ENCODE assay signal across 14 cellular contexts in genomic region chr5:74199436-74200210, GRCh38.
DNase-seq lines count a peak whose midpoint lies in the region; ATAC-seq and TF ChIP-seq lines count a peak whose summit lies in the region.
"Had no signal": no experiment of that assay in that cellular context is flagged by ENCODE, and none has a peak within 500 bp of the region (broad histone marks: within the 10 kb centered on the region; RNA-seq: fewer than 3 reads in every experiment).

No MANE protein-coding gene starts in this region.

- ATAC-seq in activated T-cell treated with anti-CD3 and anti-CD28 coated beads, Interleukin-2, amount 50 U/mL, for 72 hours (replicated peaks in 1 of 2) = no peak
- no peak for ATAC-seq in GM18868 (IDR thresholded peaks at IDR 0.05; ENCODE audit: unreplicated experiment)
- ATAC-seq: CD8-positive, alpha-beta T cell; GM23338; left lobe of liver had no signal

- peak overlapping the region; percentile 1 for H3K9ac ChIP-seq in Loucy (ENCODE audit: low read depth, low read length, poor library complexity, severe bottlenecking)
- H3K9ac ChIP-seq in neural progenitor cell = no peak overlapping the region

- peaks cover 12% of the 10 kb centered on the region for H3K27me3 Mint-ChIP-seq in neural progenitor cell (ENCODE audit: insufficient read depth, low read depth)
- H3K27me3 Mint-ChIP-seq in activated T-cell treated with anti-CD3 and anti-CD28 coated beads, Interleukin-2, amount 50 U/mL, for 72 hours (ENCODE audit: low read depth) = peaks cover 28% of the 10 kb centered on the region

- H3K4me3 ChIP-seq in Loucy (ENCODE audit: low read length, poor library complexity, severe bottlenecking) (no peak overlapping the region), neural progenitor cell (no peak overlapping the region)
- H3K4me3 ChIP-seq: GM23338, thyroid gland had no signal

- H3K9me3 Mint-ChIP-seq in neural progenitor cell = peaks cover 6% of the 10 kb centered on the region
- H3K9me3 Mint-ChIP-seq in activated T-cell treated with anti-CD3 and anti-CD28 coated beads, Interleukin-2, amount 50 U/mL, for 72 hours = peaks cover 0 to 4% of the 10 kb centered on the region in 2 donors
- H3K9me3 Mint-ChIP-seq: activated T-cell treated with anti-CD3 and anti-CD28 coated beads, Interleukin-2, amount 50 U/mL, for 4 hours; CD8-positive, alpha-beta T cell; GM23338 had no signal

- H3K4me1 ChIP-seq in Loucy (ENCODE audit: insufficient read depth, low read length, poor library complexity, severe bottlenecking) (peaks cover 36% of the 10 kb centered on the region), neural progenitor cell (peaks cover 9% of the 10 kb centered on the region)

- DNase-seq in ELR (ENCODE audit: low read depth) = peak; percentile 80
- DNase-seq in dedifferentiated amniotic fluid mesenchymal stem cell (ENCODE audit: extremely low spot score) = peak; percentile 83
- DNase-seq in neural progenitor cell (ENCODE audit: low spot score) = no peak
- no peak for DNase-seq in activated T-cell treated with anti-CD3 and anti-CD28 coated beads, Interleukin-2, amount 50 U/mL, for 72 hours
- no peak for DNase-seq in DMS79 treated with DMSO at 0.1 percent for 48 hours (lab: John Stamatoyannopoulos, UW)
- DNase-seq: activated naive CD8-positive, alpha-beta T cell treated with anti-CD3 and anti-CD28 coated beads, Interleukin-2, amount 10 ng/mL, durations not matched to agents 7 days and 5 days; activated T-cell treated with anti-CD3 and anti-CD28 coated beads, Interleukin-2, amount 50 U/mL, for 4 hours; CD8-positive, alpha-beta T cell; cerebellar nuclear complex; thyroid gland had no signal

- H3K27ac ChIP-seq in neural progenitor cell = no peak overlapping the region
- H3K27ac ChIP-seq: thyroid gland had no signal

- H3K9me2 ChIP-seq in Loucy (replicated peaks; ENCODE audit: low read depth, low read length) = no peaks in the 10 kb centered on the region

- H3K4me1 Mint-ChIP-seq in neural progenitor cell = peaks cover 23% of the 10 kb centered on the region
- H3K4me1 Mint-ChIP-seq in activated T-cell treated with anti-CD3 and anti-CD28 coated beads, Interleukin-2, amount 50 U/mL, for 72 hours (ENCODE audit: low read depth) = peaks cover 23% of the 10 kb centered on the region
- H3K4me1 Mint-ChIP-seq: GM23338 had no signal

- H3K4me3 Mint-ChIP-seq in neural progenitor cell = peak overlapping the region; percentile 18
- no peak overlapping the region for H3K4me3 Mint-ChIP-seq in activated T-cell treated with anti-CD3 and anti-CD28 coated beads, Interleukin-2, amount 50 U/mL, for 72 hours
- H3K4me3 Mint-ChIP-seq: activated naive CD8-positive, alpha-beta T cell treated with anti-CD3 and anti-CD28 coated beads, Interleukin-2, amount 10 ng/mL, durations not matched to agents 7 days and 5 days; activated T-cell treated with anti-CD3 and anti-CD28 coated beads, Interleukin-2, amount 50 U/mL, for 4 hours; CD8-positive, alpha-beta T cell; GM23338 had no signal

- H4K20me1 ChIP-seq in Loucy (ENCODE audit: insufficient read depth, low read length, poor library complexity, severe bottlenecking) (no peaks in the 10 kb centered on the region), neural progenitor cell (ENCODE audit: low read depth) (no peaks in the 10 kb centered on the region)

- H3F3A ChIP-seq in Loucy (ENCODE audit: low read depth) (no peaks in the 10 kb centered on the region), neural progenitor cell (ENCODE audit: low read depth) (no peaks in the 10 kb centered on the region)

- H2AFZ ChIP-seq in Loucy (ENCODE audit: low read length) = peak overlapping the region; percentile 78; the same call in 1 of the 2 replicates
- H2AFZ ChIP-seq in neural progenitor cell (replicated peaks) = no peak overlapping the region
- H2AFZ ChIP-seq: GM23338 had no signal

- H3K27me3 ChIP-seq in Loucy (ENCODE audit: insufficient read depth, low read length, poor library complexity, severe bottlenecking) (no peaks in the 10 kb centered on the region), neural progenitor cell (no peaks in the 10 kb centered on the region)
- H3K27me3 ChIP-seq: thyroid gland had no signal

- H3K9me3 ChIP-seq in Loucy (ENCODE audit: insufficient read depth, low read depth, low read length) = no peaks in the 10 kb centered on the region
- H3K9me3 ChIP-seq in neural progenitor cell (ENCODE audit: low read depth) = no peaks in the 10 kb centered on the region
- H3K9me3 ChIP-seq: thyroid gland had no signal

- no peaks in the 10 kb centered on the region for H3K36me3 ChIP-seq in Loucy (ENCODE audit: insufficient read depth, low read length)
- no peaks in the 10 kb centered on the region for H3K36me3 ChIP-seq in neural progenitor cell
- H3K36me3 ChIP-seq: thyroid gland had no signal

- H3K36me3 Mint-ChIP-seq in neural progenitor cell = no peaks in the 10 kb centered on the region
- H3K36me3 Mint-ChIP-seq in activated T-cell treated with anti-CD3 and anti-CD28 coated beads, Interleukin-2, amount 50 U/mL, for 72 hours (ENCODE audit: insufficient read depth in 2 of 2) = no peaks in the 10 kb centered on the region
- H3K36me3 Mint-ChIP-seq: activated naive CD8-positive, alpha-beta T cell treated with anti-CD3 and anti-CD28 coated beads, Interleukin-2, amount 10 ng/mL, durations not matched to agents 7 days and 5 days; CD8-positive, alpha-beta T cell had no signal

- TF ChIP-seq CTCF in Loucy (conservative IDR thresholded peaks at IDR 0.05; ENCODE audit: low read length) = no peak
- TF ChIP-seq CTCF in neural progenitor cell (IDR thresholded peaks at IDR 0.05) = no peak

- H3K4me2 ChIP-seq in Loucy (ENCODE audit: low read depth, low read length, poor library complexity, severe bottlenecking) (peak overlapping the region; percentile 13), neural progenitor cell (no peak overlapping the region)
- H3K4me2 ChIP-seq: GM23338 had no signal

- H3K79me2 ChIP-seq in Loucy (ENCODE audit: insufficient read depth, low read length) (no peaks in the 10 kb centered on the region), neural progenitor cell (ENCODE audit: low read depth) (no peaks in the 10 kb centered on the region)

- peak overlapping the region; percentile 37 for H3K27ac Mint-ChIP-seq in neural progenitor cell
- no peak overlapping the region for H3K27ac Mint-ChIP-seq in activated T-cell treated with anti-CD3 and anti-CD28 coated beads, Interleukin-2, amount 50 U/mL, for 72 hours
- H3K27ac Mint-ChIP-seq: activated naive CD8-positive, alpha-beta T cell treated with anti-CD3 and anti-CD28 coated beads, Interleukin-2, amount 10 ng/mL, durations not matched to agents 7 days and 5 days; CD8-positive, alpha-beta T cell; GM23338 had no signal

Comparison
In these comparisons a context has a peak if more than half of its experiments do, and no peak if none do; other contexts are left out.
1. DNase-seq: peak in ELR (single experiment) and dedifferentiated amniotic fluid mesenchymal stem cell (single experiment); none in neural progenitor cell (single experiment), activated T-cell treated with anti-CD3 and anti-CD28 coated beads, Interleukin-2, amount 50 U/mL, for 72 hours (0 of 2) and DMS79 treated with DMSO at 0.1 percent for 48 hours (single experiment).